8 cellular contexts compared by ENCODE assay signal in genomic region chr11:33700425-33701271, GRCh38. TPM values are rescaled to one million over a fixed set of nuclear protein-coding genes. Genes with fewer than 3 reads are reported as not detected.
DNase-seq lines count a peak whose midpoint lies in the region; ATAC-seq and TF ChIP-seq lines count a peak whose summit lies in the region.

C11orf91 (minus strand) TSS chr11:33700826; CDS start chr11:33700740, 86 bp downstream.

- peaks cover 10 to 13% of the 10 kb centered on the region in 2 donors for H3K27me3 Mint-ChIP-seq in T-cell
- peaks cover 14% of the 10 kb centered on the region for H3K27me3 Mint-ChIP-seq in type B pancreatic cell

- intact Hi-C loops in left cardiac atrium (cut with DNase I), result loop anchor here in 1 of 2 donors (5.0 kb wide), 1 partner anchor 37 kb away; the partner anchor contains the start of gene CD59
- intact Hi-C loops in posterior cingulate gyrus (cut with DNase I), result loop anchor here (2.0 to 5.0 kb wide), 2 partner anchors 37 to 74 kb away; partner anchors contain the start of genes CD59 and FBXO3

- TF ChIP-seq CTCF in GM13977 (IDR thresholded peaks at IDR 0.05; ENCODE audit: extremely low read depth, insufficient read depth, missing control alignments) (no peak), type B pancreatic cell (conservative IDR thresholded peaks at IDR 0.05) (no peak)

- H3K36me3 Mint-ChIP-seq in T-cell, result no peaks in the 10 kb centered on the region
- H3K36me3 Mint-ChIP-seq in type B pancreatic cell, result no peaks in the 10 kb centered on the region

- H3K27ac Mint-ChIP-seq in T-cell, result peak within 1 kb of the TSS; percentile 1 to 63
- peak within 1 kb of the TSS; percentile 94 for H3K27ac Mint-ChIP-seq in type B pancreatic cell

- H3K4me1 Mint-ChIP-seq in T-cell (peaks cover 16 to 31% (median 19%) of the 10 kb centered on the region in 3 donors), type B pancreatic cell (ENCODE audit: unreplicated experiment) (peaks cover 13% of the 10 kb centered on the region)

- H3K9me3 Mint-ChIP-seq in T-cell, result no peaks in the 10 kb centered on the region
- no peaks in the 10 kb centered on the region for H3K9me3 Mint-ChIP-seq in type B pancreatic cell

- in situ Hi-C loops in GM13977 (cut with MboI; ENCODE audit: low pct_unique_long_range_greater_than_20kb, low sequenced_read_pairs, unreplicated experiment), result loop anchor here (25.0 kb wide), 1 partner anchor 538 kb away; the partner anchor contains the start of gene CSTF3

- POLR2A ChIA-PET in T-cell (lab: Charles Lee), result interaction anchor here in 1 of 2 donors (0.6 kb wide), 3 partner anchors 36 to 51 kb away, joined by 3 to 9 read pairs (median 4); partner anchors contain the start of gene CD59

- DNase-seq in GM13977 (ENCODE audit: low spot score), result peak; percentile 97
- peak; percentile 52 for DNase-seq in NCI-H1436 treated with DMSO at 0.1 percent for 48 hours (lab: John Stamatoyannopoulos, UW)
- DNase-seq in T-cell, result peak; percentile 80 to 96 (median 87)
- DNase-seq in amniotic epithelial cell (ENCODE audit: low read depth), result peak; percentile 86
- DNase-seq in left cardiac atrium, result peak; percentile 98
- peak; percentile 84 to 99 (median 94) for DNase-seq in posterior cingulate gyrus
- peak; percentile 98 for DNase-seq in type B pancreatic cell (ENCODE audit: extremely low spot score, unreplicated experiment)

- peak within 1 kb of the TSS; percentile 86 to 92 (median 88) for H3K4me3 Mint-ChIP-seq in T-cell
- H3K4me3 Mint-ChIP-seq in type B pancreatic cell, result peak within 1 kb of the TSS; percentile 94

- CTCF ChIA-PET in T-cell (lab: Charles Lee), result interaction anchor here (0.8 to 2.9 kb wide), 5 partner anchors 10 to 74 kb away, joined by 3 to 22 read pairs (median 4); partner anchors contain the start of gene FBXO3 (in 1 of the 2)

- ATAC-seq in HG02852 (IDR thresholded peaks at IDR 0.05; ENCODE audit: unreplicated experiment) (peak; percentile 90), T-cell (replicated peaks in 1 of 4) (peak; percentile 90 to 96 (median 94)), left cardiac atrium (peak; percentile 92 to 94)

RNA-seq across cellular contexts. Expression of gene C11orf91, which starts in this region (rescaled TPM):
- total RNA-seq in T-cell, result under 1 TPM in 1 of 5 donors, not detected in 4; 0.95 TPM
- 1 to 10 TPM in 1 of 2 donors, under 1 TPM in 1; 0.29 to 1.7 TPM for total RNA-seq in left cardiac atrium
- not detected in 2 replicates for total RNA-seq in type B pancreatic cell (ENCODE audit: low replicate concordance)

Comparison
In these comparisons a context has a peak if more than half of its experiments do, and no peak if none do; other contexts are left out.
1. Peak in every context shown above with its lines: DNase-seq and ATAC-seq.
2. Peak in DNase-seq and ATAC-seq in T-cell; RNA of the gene not detected or under 1 TPM.
3. Peak in DNase-seq in type B pancreatic cell; RNA of the gene not detected or under 1 TPM.